ENCODE assay signal across 34 cellular contexts in the genomic region with DNA sequence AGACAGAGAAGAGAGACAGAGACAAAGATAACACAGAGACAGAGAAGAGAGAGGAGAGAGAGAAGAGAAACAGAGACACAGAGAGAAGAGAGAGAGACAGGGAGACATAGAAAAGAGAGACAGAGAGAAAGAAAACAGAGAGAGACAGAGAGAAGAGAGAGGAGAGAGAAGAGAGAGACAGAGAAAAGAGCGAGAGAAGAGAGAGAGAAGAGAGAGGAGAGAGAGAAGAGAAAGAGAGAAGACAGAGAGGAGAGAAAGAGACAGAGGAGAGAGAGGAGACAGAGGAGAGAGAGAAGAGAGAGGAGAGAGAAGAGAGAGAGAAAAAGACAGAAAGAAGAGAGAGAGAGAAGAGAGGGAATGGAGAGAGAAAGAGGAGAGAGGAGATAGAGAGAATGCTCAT.
DNase-seq lines count a peak whose midpoint lies in the region; ATAC-seq and TF ChIP-seq lines count a peak whose summit lies in the region.
"Had no signal": no experiment of that assay in that cellular context is flagged by ENCODE, and none has a peak within 500 bp of the region (broad histone marks: within the 10 kb centered on the region; RNA-seq: fewer than 3 reads in every experiment).

No MANE protein-coding gene starts in this region.

- no peaks in the 10 kb centered on the region for H3K27me3 ChIP-seq in Caco-2 (replicated peaks; ENCODE audit: control insufficient read depth, insufficient read depth, low read length)
- no peaks in the 10 kb centered on the region for H3K27me3 ChIP-seq in PC-9 (ENCODE audit: insufficient read depth, low read depth)
- H3K27me3 ChIP-seq in right atrium auricular region: no peaks in the 10 kb centered on the region
- H3K27me3 ChIP-seq: BE2C; BLaER1; BLaER1 treated with 17β-estradiol and CSF1 and Interleukin-3, amounts not matched to agents 10 nM and 100 nM had no signal

- POLR2A ChIA-PET in Caco-2 (lab: Charles Lee) (no interaction called here), HEK293 (lab: Yijun Ruan, JAX) (no interaction called here), PC-9 (lab: Charles Lee; ENCODE audit: unreplicated experiment) (no interaction called here)

- H3K36me3 Mint-ChIP-seq in Caco-2 (ENCODE audit: insufficient read depth, unreplicated experiment): peaks cover 5% of the 10 kb centered on the region
- no peaks in the 10 kb centered on the region for H3K36me3 Mint-ChIP-seq in central memory CD8-positive, alpha-beta T cell (ENCODE audit: insufficient read depth)
- H3K36me3 Mint-ChIP-seq: CD14-positive monocyte; CD4-positive, alpha-beta memory T cell; CD4-positive, CD25-positive, alpha-beta regulatory T cell; CD8-positive, alpha-beta memory T cell; CD8-positive, alpha-beta T cell had no signal

- peaks cover 19% of the 10 kb centered on the region for H3K4me1 Mint-ChIP-seq in Caco-2 (ENCODE audit: low read depth, unreplicated experiment)
- H3K4me1 Mint-ChIP-seq in central memory CD8-positive, alpha-beta T cell: no peaks in the 10 kb centered on the region
- H3K4me1 Mint-ChIP-seq: B cell; CD14-positive monocyte; CD4-positive, alpha-beta memory T cell; CD4-positive, CD25-positive, alpha-beta regulatory T cell; CD8-positive, alpha-beta memory T cell had no signal

- H3K36me3 ChIP-seq in Caco-2 (ENCODE audit: control insufficient read depth, insufficient read depth, low read length): no peaks in the 10 kb centered on the region
- no peaks in the 10 kb centered on the region for H3K36me3 ChIP-seq in HEK293 (ENCODE audit: control insufficient read depth in 2 of 2, insufficient read depth in 1 of 2, low read length in 2 of 2)
- H3K36me3 ChIP-seq in PC-9 (ENCODE audit: low read depth): no peaks in the 10 kb centered on the region
- no peaks in the 10 kb centered on the region for H3K36me3 ChIP-seq in right atrium auricular region
- H3K36me3 ChIP-seq: BE2C; BLaER1; BLaER1 treated with 17β-estradiol and CSF1 and Interleukin-3, amounts not matched to agents 10 nM and 100 nM had no signal

- BruUV-seq in Caco-2 (replicated peaks; lab: Mats Ljungman, UMichigan) (no TSS peak), PC-9 (replicated peaks; lab: Mats Ljungman, UMichigan) (no TSS peak)

- H3K9me2 ChIP-seq in PC-9 (ENCODE audit: insufficient read depth): no peaks in the 10 kb centered on the region; the same call in 1 of the 2 replicates

- no peaks in the 10 kb centered on the region for H4K20me1 ChIP-seq in PC-9 (ENCODE audit: insufficient read depth)
- H4K20me1 ChIP-seq: BLaER1; BLaER1 treated with 17β-estradiol and CSF1 and Interleukin-3, amounts not matched to agents 10 nM and 100 nM had no signal

- H3K27me3 Mint-ChIP-seq in Caco-2 (ENCODE audit: insufficient read depth, unreplicated experiment): no peaks in the 10 kb centered on the region
- no peaks in the 10 kb centered on the region for H3K27me3 Mint-ChIP-seq in central memory CD8-positive, alpha-beta T cell
- H3K27me3 Mint-ChIP-seq: B cell; CD4-positive, alpha-beta memory T cell; CD4-positive, alpha-beta T cell; CD4-positive, CD25-positive, alpha-beta regulatory T cell; CD8-positive, alpha-beta memory T cell had no signal

- H3K4me1 ChIP-seq in Caco-2 (peaks cover 14% of the 10 kb centered on the region; the same call in 1 of the 2 replicates), HEK293 (ENCODE audit: control insufficient read depth, insufficient read depth, low read length) (no peaks in the 10 kb centered on the region), PC-9 (replicated peaks; ENCODE audit: insufficient read depth) (peaks cover 30% of the 10 kb centered on the region), right atrium auricular region (no peaks in the 10 kb centered on the region)
- H3K4me1 ChIP-seq: A549; BE2C; BLaER1; BLaER1 treated with 17β-estradiol and CSF1 and Interleukin-3, amounts not matched to agents 10 nM and 100 nM had no signal

- DNase-seq in Caco-2 (no peak), PC-9 (no peak), right atrium auricular region (ENCODE audit: low spot score) (no peak), GM10266 (ENCODE audit: extremely low spot score) (no peak), NCI-H2081 treated with DMSO at 0.1 percent for 48 hours (lab: John Stamatoyannopoulos, UW) (no peak)
- DNase-seq in central memory CD8-positive, alpha-beta T cell (ENCODE audit: low spot score in 2 of 2): no peak
- DNase-seq: 8988T; ACHN; AML-193; BE2C; C1 segment of cervical spinal cord; Calu3; CD4-positive, alpha-beta memory T cell; CD4-positive, alpha-beta T cell; CD4-positive, CD25-positive, alpha-beta regulatory T cell; CD8-positive, alpha-beta memory T cell; CD8-positive, alpha-beta T cell; COR-L47; DMS 273 treated with DMSO at 0.1 percent for 48 hours; DMS153; DMS53; DMS79; DMS79 treated with DMSO at 0.1 percent for 48 hours; DND-41; EL had no signal

- H3K9me3 Mint-ChIP-seq in Caco-2 (ENCODE audit: unreplicated experiment): peaks cover 16% of the 10 kb centered on the region
- H3K9me3 Mint-ChIP-seq in central memory CD8-positive, alpha-beta T cell: peaks cover 18% of the 10 kb centered on the region
- H3K9me3 Mint-ChIP-seq: CD4-positive, alpha-beta T cell; CD8-positive, alpha-beta T cell had no signal

- no peaks in the 10 kb centered on the region for H3K9me3 ChIP-seq in Caco-2
- no peaks in the 10 kb centered on the region for H3K9me3 ChIP-seq in HEK293 (ENCODE audit: control insufficient read depth, insufficient read depth, low read depth, low read length)
- peaks cover 4% of the 10 kb centered on the region for H3K9me3 ChIP-seq in PC-9 (ENCODE audit: insufficient read depth, low read depth)
- H3K9me3 ChIP-seq in right atrium auricular region: no peaks in the 10 kb centered on the region
- H3K9me3 ChIP-seq: A549; BE2C; BLaER1; BLaER1 treated with 17β-estradiol and CSF1 and Interleukin-3, amounts not matched to agents 10 nM and 100 nM had no signal

- intact Hi-C loops in Caco-2 (cut with micrococcal nuclease; ENCODE audit: unreplicated experiment) (no loop called here), PC-9 (cut with micrococcal nuclease; ENCODE audit: unreplicated experiment) (no loop called here)

- peaks cover 15% of the 10 kb centered on the region for H3F3A ChIP-seq in PC-9 (ENCODE audit: insufficient read depth, low read depth)

- H3K4me3 ChIP-seq in Caco-2 (ENCODE audit: low read depth, low read length): no peak overlapping the region
- no peak overlapping the region for H3K4me3 ChIP-seq in HEK293 (ENCODE audit: low read depth, low read length)
- no peak overlapping the region for H3K4me3 ChIP-seq in PC-9
- no peak overlapping the region for H3K4me3 ChIP-seq in right atrium auricular region
- H3K4me3 ChIP-seq: A549; BLaER1; BLaER1 treated with 17β-estradiol and CSF1 and Interleukin-3, amounts not matched to agents 10 nM and 100 nM had no signal

- H3K27ac ChIP-seq in HEK293 (ENCODE audit: extremely low read depth, low read depth, low read length) (no peak overlapping the region), PC-9 (peak overlapping the region; percentile 85; the same call in 1 of the 2 replicates), right atrium auricular region (no peak overlapping the region)
- H3K27ac ChIP-seq: 22Rv1; A549; BLaER1; BLaER1 treated with 17β-estradiol and CSF1 and Interleukin-3, amounts not matched to agents 10 nM and 100 nM; C4-2B had no signal

- H3K27ac Mint-ChIP-seq in Caco-2 (ENCODE audit: unreplicated experiment): peak overlapping the region; percentile 84
- H3K27ac Mint-ChIP-seq in central memory CD8-positive, alpha-beta T cell (ENCODE audit: low read depth): peak overlapping the region; percentile 36
- H3K27ac Mint-ChIP-seq: B cell; CD4-positive, alpha-beta memory T cell; CD4-positive, alpha-beta T cell; CD4-positive, CD25-positive, alpha-beta regulatory T cell; CD8-positive, alpha-beta memory T cell; CD8-positive, alpha-beta T cell had no signal

- no peak for TF ChIP-seq CTCF in Caco-2 (IDR thresholded peaks at IDR 0.05; ENCODE audit: insufficient read depth in 1 of 2, low read depth in 1 of 2, low read length in 1 of 2, severe bottlenecking in 1 of 2, unreplicated experiment in 1 of 2)
- TF ChIP-seq CTCF in HEK293 (tag by site-specific recombination; IDR thresholded peaks at IDR 0.05): no peak
- TF ChIP-seq CTCF in PC-9 (conservative IDR thresholded peaks at IDR 0.05): no peak
- TF ChIP-seq CTCF in right atrium auricular region (IDR thresholded peaks at IDR 0.05): no peak
- TF ChIP-seq CTCF in GM10266 (IDR thresholded peaks at IDR 0.05; ENCODE audit: control insufficient read depth, insufficient read depth, low read depth, missing control alignments): no peak

- CTCF ChIA-PET in Caco-2 (lab: Charles Lee): no interaction called here
- CTCF ChIA-PET in HEK293 (lab: Yijun Ruan, JAX): no interaction called here
- CTCF ChIA-PET in PC-9 (lab: Charles Lee): no interaction called here

- ATAC-seq in central memory CD8-positive, alpha-beta T cell (replicated peaks; ENCODE audit: extremely low read depth, poor library complexity, severe bottlenecking): no peak
- ATAC-seq in GM19328 (IDR thresholded peaks at IDR 0.05; ENCODE audit: unreplicated experiment): no peak
- ATAC-seq: A549; CD8-positive, alpha-beta T cell had no signal

- no peaks in the 10 kb centered on the region for H3K79me2 ChIP-seq in PC-9 (ENCODE audit: low read depth)

- no peak overlapping the region for H3K4me3 Mint-ChIP-seq in Caco-2 (ENCODE audit: unreplicated experiment)
- no peak overlapping the region for H3K4me3 Mint-ChIP-seq in central memory CD8-positive, alpha-beta T cell
- H3K4me3 Mint-ChIP-seq: B cell; CD14-positive monocyte; CD4-positive, alpha-beta T cell; CD4-positive, CD25-positive, alpha-beta regulatory T cell; CD8-positive, alpha-beta memory T cell; CD8-positive, alpha-beta T cell had no signal

- H3K4me2 ChIP-seq in PC-9: no peak overlapping the region
- H3K4me2 ChIP-seq: A549; BLaER1; BLaER1 treated with 17β-estradiol and CSF1 and Interleukin-3, amounts not matched to agents 10 nM and 100 nM had no signal

- peak overlapping the region; percentile 57 for H2AFZ ChIP-seq in PC-9

TF ChIP-seq in HEK293, 187 proteins besides CTCF, POLR2A, EP300 and RAD21 (continues in another document):
- peak; percentile 96 for TF ChIP-seq ZNF596 (tag by site-specific recombination; IDR thresholded peaks at IDR 0.05)
- TF ChIP-seq, protein P1, sequence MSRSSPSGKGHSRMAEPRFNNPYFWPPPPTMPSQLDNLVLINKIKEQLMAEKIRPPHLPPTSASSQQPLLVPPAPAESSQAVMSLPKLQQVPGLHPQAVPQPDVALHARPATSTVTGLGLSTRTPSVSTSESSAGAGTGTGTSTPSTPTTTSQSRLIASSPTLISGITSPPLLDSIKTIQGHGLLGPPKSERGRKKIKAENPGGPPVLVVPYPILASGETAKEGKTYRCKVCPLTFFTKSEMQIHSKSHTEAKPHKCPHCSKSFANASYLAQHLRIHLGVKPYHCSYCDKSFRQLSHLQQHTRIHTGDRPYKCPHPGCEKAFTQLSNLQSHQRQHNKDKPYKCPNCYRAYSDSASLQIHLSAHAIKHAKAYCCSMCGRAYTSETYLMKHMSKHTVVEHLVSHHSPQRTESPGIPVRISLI (tag by site-specific recombination; IDR thresholded peaks at IDR 0.05): no peak
